Comparison of ENCODE assay signal across 22 cellular contexts in genomic region chr6:133208183-133208755, GRCh38. TPM values are rescaled to one million over a fixed set of nuclear protein-coding genes. Genes with fewer than 3 reads are reported as not detected.
DNase-seq lines count a peak whose midpoint lies in the region; ATAC-seq and TF ChIP-seq lines count a peak whose summit lies in the region.
"Had no signal": no experiment of that assay in that cellular context is flagged by ENCODE, and none has a peak within 500 bp of the region (broad histone marks: within the 10 kb centered on the region; RNA-seq: fewer than 3 reads in every experiment).

No MANE protein-coding gene starts in this region.

- no peak overlapping the region; the same call in 1 of the 2 replicates for H3K14ac ChIP-seq in IMR-90 (replicated peaks; ENCODE audit: low read depth, low read length)

- H2BK5ac ChIP-seq in IMR-90 (ENCODE audit: low read depth, low read length, poor library complexity, severe bottlenecking) = peak overlapping the region; percentile 82

- H4K8ac ChIP-seq in IMR-90 (ENCODE audit: low read depth in 2 of 2, low read length in 2 of 2) = peak overlapping the region in 1 of 2 experiments; percentile 53; a peak in 2 of 4 replicates

- H3K9ac ChIP-seq in IMR-90 (ENCODE audit: low read depth, low read length) = no peak overlapping the region
- H3K9ac ChIP-seq in adipocyte (ENCODE audit: low read length) = no peak overlapping the region

- H3K4me2 ChIP-seq in IMR-90 (ENCODE audit: low read depth, low read length) = peak overlapping the region; percentile 84

- CTCF ChIA-PET in IMR-90 (lab: Yijun Ruan, JAX) = interaction anchor here (0.6 to 1.1 kb wide), 3 partner anchors 246 to 1911 kb away, joined by 3 to 4 read pairs (median 3); no protein-coding TSS in a partner anchor

- in situ Hi-C loops in IMR-90 (cut with MboI; ENCODE audit: low sequenced_read_pairs) = no loop called here

- H3K56ac ChIP-seq in IMR-90 (ENCODE audit: extremely low read depth, insufficient read depth, low read length) = peak overlapping the region; percentile 15; the same call in 1 of the 2 replicates

- no TSS peak for BruUV-seq in IMR-90 (replicated peaks; lab: Mats Ljungman, UMichigan)

- ATAC-seq in IMR-90 (ENCODE audit: low read depth) (peak; percentile 97), HG02571 (IDR thresholded peaks at IDR 0.05; ENCODE audit: unreplicated experiment) (no peak)
- ATAC-seq: CD8-positive, alpha-beta T cell; HCT116 had no signal

- H3K23ac ChIP-seq in IMR-90 (ENCODE audit: low read depth, low read length) = peak overlapping the region; percentile 35; the same call in 1 of the 2 replicates

- 0 out of 2 replicates have a peak overlapping the region, but pooled peaks have one; percentile 15 for H4K91ac ChIP-seq in IMR-90 (ENCODE audit: insufficient read depth, low read depth, low read length)

- H2AFZ ChIP-seq in IMR-90 (replicated peaks; ENCODE audit: low read length, poor library complexity) = no peak overlapping the region

- H3K27ac ChIP-seq in IMR-90 (ENCODE audit: insufficient read depth, low read length) = 0 out of 2 replicates have a peak overlapping the region, but pooled peaks have one; percentile 2
- H3K27ac ChIP-seq: HL-60, RWPE1, SJSA1 had no signal

- H3K9me1 ChIP-seq in IMR-90 (ENCODE audit: insufficient read depth, low read length) = 0 out of 2 replicates have a peak, but pooled peaks cover 4% of the 10 kb centered on the region

- no peak overlapping the region for H3K4ac ChIP-seq in IMR-90 (ENCODE audit: low read depth, low read length)

- dilution Hi-C loops in IMR-90 (cut with HindIII; ENCODE audit: low sequenced_read_pairs, unreplicated experiment) = no loop called here

- intact Hi-C loops in IMR-90 (cut with micrococcal nuclease) = no loop called here

- peak overlapping the region; percentile 64 for H3K18ac ChIP-seq in IMR-90 (ENCODE audit: low read depth, low read length)

- H3K36me3 ChIP-seq in IMR-90 (ENCODE audit: control insufficient read depth, insufficient read depth, low read length) (no peaks in the 10 kb centered on the region), adipocyte (ENCODE audit: control insufficient read depth, insufficient read depth, low read length, severe bottlenecking) (no peaks in the 10 kb centered on the region)
- H3K36me3 ChIP-seq: SJSA1 had no signal

- no peak overlapping the region for H2AK9ac ChIP-seq in IMR-90 (replicated peaks; ENCODE audit: low read depth, low read length, poor library complexity)

- DNase-seq in IMR-90 = peak; percentile 91
- DNase-seq in adipocyte (ENCODE audit: low read depth) = peak; percentile 69
- peak; percentile 77 for DNase-seq in fibroblast of peridontal ligament (ENCODE audit: extremely low read depth)
- DNase-seq in skeletal muscle cell (ENCODE audit: low read depth) = peak; percentile 64
- no peak for DNase-seq in activated gamma-delta T cell (lab: John Stamatoyannopoulos, UW)
- DNase-seq in NCI-H1436 (lab: John Stamatoyannopoulos, UW) = no peak
- DNase-seq: CD8-positive, alpha-beta T cell; DMS79 treated with DMSO at 0.1 percent for 48 hours; GDM1; KBM-7; MM.1S; NCI-H1105; NCI-H1930; NCI-H345; NCI-H69; NK-92 treated with Interleukin-12 subunit alpha and Interleukin-12 subunit beta, amount 100 ng/mL, for 24 hours; OCI-M1 had no signal

- peak overlapping the region; percentile 70 for H2BK120ac ChIP-seq in IMR-90 (ENCODE audit: low read depth, low read length)

- no peak for TF ChIP-seq CTCF in IMR-90 (conservative IDR thresholded peaks at IDR 0.05; ENCODE audit: low read depth, low read length)

- H3K79me1 ChIP-seq in IMR-90 (ENCODE audit: low read depth in 1 of 2, low read length in 2 of 2) = no peaks in the 10 kb centered on the region

- H4K5ac ChIP-seq in IMR-90 (ENCODE audit: low read depth, low read length) = peak overlapping the region; percentile 64; the same call in 1 of the 2 replicates

- no peak for TF ChIP-seq RAD21 in IMR-90 (IDR thresholded peaks at IDR 0.05; ENCODE audit: low read length)

- H3K4me3 ChIP-seq in IMR-90 (ENCODE audit: insufficient read depth, low read depth, low read length) (peak overlapping the region; percentile 13; the same call in 1 of the 2 replicates), adipocyte (ENCODE audit: low read length) (no peak overlapping the region), skeletal muscle cell (ENCODE audit: low read depth, low read length) (no peak overlapping the region)
- H3K4me3 ChIP-seq: SJSA1 had no signal

- H2AK5ac ChIP-seq in IMR-90 (ENCODE audit: low read depth, low read length) = no peak overlapping the region

- 80% methylated on average over 1 of the region's 4 CpGs; no CpG with 5 or more reads in 1 of the 2 experiments for WGBS in IMR-90 (ENCODE audit: extremely low coverage in 2 of 2, insufficient read length in 1 of 2), 2 experiments

- TF ChIP-seq POLR2A in IMR-90 (IDR thresholded peaks at IDR 0.05; ENCODE audit: low read depth, low read length) = no peak

- H3K27me3 ChIP-seq in IMR-90 (ENCODE audit: control insufficient read depth, insufficient read depth, low read length) (no peaks in the 10 kb centered on the region), adipocyte (replicated peaks; ENCODE audit: control insufficient read depth, insufficient read depth, low read length) (no peaks in the 10 kb centered on the region)
- H3K27me3 ChIP-seq: SJSA1 had no signal

- H2BK20ac ChIP-seq in IMR-90 (ENCODE audit: low read depth, low read length) = peak overlapping the region; percentile 87; the same call in 1 of the 2 replicates

- H3K4me1 ChIP-seq in IMR-90 (ENCODE audit: control insufficient read depth, insufficient read depth, low read length) (peaks cover 6% of the 10 kb centered on the region), adipocyte (ENCODE audit: control insufficient read depth, insufficient read depth, low read length) (peaks cover 4% of the 10 kb centered on the region)
- H3K4me1 ChIP-seq: SJSA1 had no signal

- 0 out of 3 replicates have a peak overlapping the region, but pooled peaks have one; percentile 22 for H2BK15ac ChIP-seq in IMR-90 (ENCODE audit: low read depth, low read length)

- no peaks in the 10 kb centered on the region for H3K9me3 ChIP-seq in IMR-90 (ENCODE audit: control insufficient read depth, insufficient read depth, low read length)
- H3K9me3 ChIP-seq in adipocyte (ENCODE audit: control insufficient read depth, low read length) = peaks cover 5% of the 10 kb centered on the region
- H3K9me3 ChIP-seq: SJSA1 had no signal

- no peaks in the 10 kb centered on the region for H4K20me1 ChIP-seq in IMR-90 (ENCODE audit: insufficient read depth, low read length)

- POLR2A ChIA-PET in IMR-90 (lab: Charles Lee; ENCODE audit: unreplicated experiment) = interaction anchor here (0.7 kb wide), 1 partner anchor 49 kb away, joined by 3 read pairs; no protein-coding TSS in a partner anchor

TF ChIP-seq in IMR-90, 13 proteins besides CTCF, POLR2A, EP300 and RAD21:
- no peak for TF ChIP-seq RCOR1 (IDR thresholded peaks at IDR 0.05; ENCODE audit: insufficient replicate concordance, low read length)
- TF ChIP-seq USF2 (IDR thresholded peaks at IDR 0.05; ENCODE audit: low read depth, low read length) = no peak
- TF ChIP-seq MAZ (IDR thresholded peaks at IDR 0.05; ENCODE audit: borderline replicate concordance, low read depth, low read length) = no peak
- TF ChIP-seq CEBPB (IDR thresholded peaks at IDR 0.05; ENCODE audit: low read depth, low read length) = no peak
- no peak for TF ChIP-seq FOS (IDR thresholded peaks at IDR 0.05; ENCODE audit: low read depth, low read length)
- no peak for TF ChIP-seq CHD1 (IDR thresholded peaks at IDR 0.05; ENCODE audit: low read depth, low read length)
- TF ChIP-seq RFX5 (IDR thresholded peaks at IDR 0.05; ENCODE audit: low read depth, low read length) = no peak
- no peak for TF ChIP-seq MXI1 (IDR thresholded peaks at IDR 0.05; ENCODE audit: borderline replicate concordance, low read depth, low read length)
- no peak for TF ChIP-seq MAFK (IDR thresholded peaks at IDR 0.05; ENCODE audit: low read depth, low read length)
- no peak for TF ChIP-seq BHLHE40 (IDR thresholded peaks at IDR 0.05; ENCODE audit: low read depth, low read length)
- no peak for TF ChIP-seq SMC3 (IDR thresholded peaks at IDR 0.05; ENCODE audit: low read depth, low read length)
- no peak for TF ChIP-seq NFE2L2 (IDR thresholded peaks at IDR 0.05; ENCODE audit: low read depth, low read length)

RNA-seq across cellular contexts. Expression of gene EYA4, which starts 32.9 kb away (rescaled TPM):
- 11.1 and 11.9 TPM in 2 replicates for total RNA-seq in IMR-90 (2012; rRNA removed)
- 4.4 and 5.7 TPM in 2 replicates for polyA plus RNA-seq in IMR-90 (2012; rRNA removed)
- 1.5 and 2.0 TPM in 2 replicates for polyA plus RNA-seq in IMR-90 (2012; cell fraction: cytosol; rRNA removed)
- 4.6 and 20.1 TPM in 2 replicates for polyA plus RNA-seq in IMR-90 (2012; cell fraction: nucleus; rRNA removed; ENCODE audit: low replicate concordance)
- total RNA-seq: CD8-positive, alpha-beta T cell had no signal

Comparison
In these comparisons a context has a peak if more than half of its experiments do, and no peak if none do; other contexts are left out.
1. DNase-seq: peak in IMR-90 (single experiment), adipocyte (single experiment), fibroblast of peridontal ligament (single experiment) and skeletal muscle cell (single experiment); none in activated gamma-delta T cell (single experiment) and NCI-H1436 (single experiment).